ENCODE assay signal across 21 cellular contexts in the genomic region with DNA sequence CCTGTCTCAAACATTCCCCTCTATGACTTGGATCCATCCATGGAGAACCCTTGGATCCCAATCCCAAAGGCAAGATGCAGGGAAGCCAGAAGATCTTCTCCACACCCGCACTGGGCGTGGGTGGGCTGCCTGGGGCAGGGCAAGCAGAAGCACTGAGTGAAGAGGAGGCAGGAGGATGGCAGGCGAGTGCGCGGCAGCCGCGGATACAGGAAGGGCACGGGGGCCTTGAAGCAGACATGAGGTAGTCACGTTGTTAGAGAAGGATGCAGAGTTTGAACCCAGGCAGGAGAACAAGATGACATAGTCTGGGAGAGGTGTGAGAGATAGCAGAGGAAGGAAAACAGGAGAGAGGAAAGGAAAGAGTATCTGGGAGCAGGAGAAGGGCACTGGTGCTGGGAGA. TPM values are rescaled to one million over a fixed set of nuclear protein-coding genes. Genes with fewer than 3 reads are reported as not detected.
"Had no signal": no experiment of that assay in that cellular context is flagged by ENCODE, and none has a peak within 500 bp of the region (broad histone marks: within the 10 kb centered on the region; RNA-seq: fewer than 3 reads in every experiment).

No MANE protein-coding gene starts in this region.

- H3K36me3 ChIP-seq: left ventricle myocardium inferior, right atrium auricular region, suprapubic skin, upper lobe of left lung had no signal

- H3K27ac Mint-ChIP-seq: activated CD8-positive, alpha-beta T cell treated with anti-CD3 and anti-CD28 coated beads for 36 hours; activated naive CD4-positive, alpha-beta T cell treated with anti-CD3 and anti-CD28 coated beads for 36 hours; activated naive CD8-positive, alpha-beta T cell treated with anti-CD3 and anti-CD28 coated beads, Interleukin-2, amount 50 U/mL, for 24 hours; activated T-helper 2 cell treated with anti-CD3 and anti-CD28 coated beads, Interferon-gamma antibody, Interleukin-2, Interleukin-4, amounts not matched to agents 10 μg/mL and 5 μg/mL and 100 μg/mL, durations not matched to agents 14 hours and 24 hours and 36 hours; progenitor cell of endocrine pancreas; stimulated activated naive CD8-positive, alpha-beta T cell treated with anti-CD3 and anti-CD28 coated beads, Interleukin-15, amount 100 ng/mL, for 72 hours had no signal

- H3K9me3 Mint-ChIP-seq: activated CD8-positive, alpha-beta T cell treated with anti-CD3 and anti-CD28 coated beads for 36 hours; activated naive CD4-positive, alpha-beta T cell treated with anti-CD3 and anti-CD28 coated beads for 36 hours; activated naive CD8-positive, alpha-beta T cell treated with anti-CD3 and anti-CD28 coated beads, Interleukin-2, amount 50 U/mL, for 24 hours; activated T-helper 2 cell treated with anti-CD3 and anti-CD28 coated beads, Interferon-gamma antibody, Interleukin-2, Interleukin-4, amounts not matched to agents 10 μg/mL and 5 μg/mL and 100 μg/mL, durations not matched to agents 14 hours and 24 hours and 36 hours; naive B cell; stimulated activated naive CD8-positive, alpha-beta T cell treated with anti-CD3 and anti-CD28 coated beads, Interleukin-15, amount 100 ng/mL, for 72 hours had no signal

- H3K36me3 Mint-ChIP-seq: naive B cell had no signal

- H3K4me3 Mint-ChIP-seq: activated CD8-positive, alpha-beta T cell treated with anti-CD3 and anti-CD28 coated beads for 36 hours; activated naive CD4-positive, alpha-beta T cell treated with anti-CD3 and anti-CD28 coated beads for 36 hours; activated naive CD8-positive, alpha-beta T cell treated with anti-CD3 and anti-CD28 coated beads, Interleukin-2, amount 50 U/mL, for 24 hours; stimulated activated naive CD8-positive, alpha-beta T cell treated with anti-CD3 and anti-CD28 coated beads, Interleukin-15, amount 100 ng/mL, for 72 hours had no signal

- ATAC-seq: activated CD8-positive, alpha-beta T cell treated with anti-CD3 and anti-CD28 coated beads for 36 hours; activated naive CD8-positive, alpha-beta T cell treated with anti-CD3 and anti-CD28 coated beads, Interleukin-2, amount 50 U/mL, for 24 hours; mucosa of descending colon; stimulated activated naive CD8-positive, alpha-beta T cell treated with anti-CD3 and anti-CD28 coated beads, Interleukin-15, amount 100 ng/mL, for 72 hours had no signal

- DNase-seq: activated CD4-positive, alpha-beta T cell treated with anti-CD3 and anti-CD28 coated beads for 48 hours; activated CD4-positive, CD25-positive, alpha-beta regulatory T cell; activated CD8-positive, alpha-beta T cell treated with anti-CD3 and anti-CD28 coated beads for 36 hours; activated naive CD4-positive, alpha-beta T cell treated with anti-CD3 and anti-CD28 coated beads for 36 hours; activated naive CD8-positive, alpha-beta T cell treated with anti-CD3 and anti-CD28 coated beads, Interleukin-2, amount 50 U/mL, for 24 hours; activated T-cell treated with anti-CD3 and anti-CD28 coated beads, Interleukin-2, amount 50 U/mL, for 1 hour; cortex of kidney; kidney glomerular epithelial cell; left ventricle myocardium inferior; mucosa of descending colon; naive B cell; stimulated activated CD4-positive, alpha-beta T cell treated with anti-CD3 and anti-CD28 coated beads, Interleukin-2, amount 100 ng/mL, for 48 hours; stimulated activated naive CD8-positive, alpha-beta T cell treated with anti-CD3 and anti-CD28 coated beads, Interleukin-15, amount 100 ng/mL, for 72 hours; upper lobe of left lung had no signal

- H3K27ac ChIP-seq: left ventricle myocardium inferior, right atrium auricular region, skin epidermis, suprapubic skin, upper lobe of left lung had no signal

- H3K4me3 ChIP-seq: left ventricle myocardium inferior, mucosa of descending colon, right atrium auricular region, skin epidermis, suprapubic skin, upper lobe of left lung had no signal

- H3K9me3 ChIP-seq: left ventricle myocardium inferior, mucosa of descending colon, right atrium auricular region, suprapubic skin, upper lobe of left lung had no signal

RNA-seq across cellular contexts. Expression of gene IGDCC3, which starts 5.1 kb away (rescaled TPM):
- total RNA-seq: activated CD8-positive, alpha-beta T cell treated with anti-CD3 and anti-CD28 coated beads for 36 hours; activated naive CD4-positive, alpha-beta T cell treated with anti-CD3 and anti-CD28 coated beads for 36 hours; activated T-helper 2 cell treated with anti-CD3 and anti-CD28 coated beads, Interferon-gamma antibody, Interleukin-2, Interleukin-4, amounts not matched to agents 10 μg/mL and 5 μg/mL and 100 μg/mL, durations not matched to agents 14 hours and 24 hours and 36 hours; aorta; osteoblast; right atrium auricular region; suprapubic skin had no signal
- polyA plus RNA-seq: aorta had no signal

RNA-seq across cellular contexts. Expression of gene IGDCC4, which starts 39.8 kb away (rescaled TPM):
- polyA plus RNA-seq: aorta had no signal
